ENCODE assay signal across 23 cellular contexts in the genomic region with DNA sequence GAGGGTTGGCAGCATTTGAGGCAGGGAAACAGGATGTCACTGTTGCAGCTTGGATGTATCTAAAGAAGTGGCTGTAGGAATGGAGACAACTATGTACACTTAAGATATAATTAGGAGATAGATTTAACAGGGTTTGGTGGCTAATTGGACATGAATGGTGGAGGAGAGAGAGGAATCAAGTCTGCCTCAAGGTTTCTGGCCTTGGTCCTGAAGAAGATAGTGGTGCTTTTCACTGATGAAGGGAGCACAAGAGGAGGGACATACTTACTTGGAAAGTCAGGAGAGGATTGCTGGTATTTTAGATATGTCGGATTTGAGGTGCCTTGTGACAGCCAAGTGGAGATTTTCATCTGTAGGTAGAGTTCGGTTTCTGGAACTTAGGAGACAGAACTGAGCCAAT.
"Had no signal": no experiment of that assay in that cellular context is flagged by ENCODE, and none has a peak within 500 bp of the region (broad histone marks: within the 10 kb centered on the region; RNA-seq: fewer than 3 reads in every experiment).

No MANE protein-coding gene starts in this region.

- DNase-seq: activated CD4-positive, alpha-beta T cell treated with anti-CD3 and anti-CD28 coated beads for 1 hour; activated CD4-positive, alpha-beta T cell treated with anti-CD3 and anti-CD28 coated beads, Interleukin-2, amount 50 U/mL, for 1 hour; activated CD8-positive, alpha-beta T cell treated with anti-CD3 and anti-CD28 coated beads, Interleukin-2, amount 10 ng/mL, durations not matched to agents 7 days and 5 days; activated T-cell treated with anti-CD3 and anti-CD28 coated beads, Interleukin-2, amount 50 U/mL, for 1 hour; adrenal gland; endodermal cell; esophagus squamous epithelium; left ventricle myocardium superior; mammary epithelial cell; midbrain; natural killer cell; stimulated activated CD4-positive, alpha-beta T cell treated with anti-CD3 and anti-CD28 coated beads, Interleukin-4, amount 100 ng/mL, for 24 hours; stimulated activated naive CD4-positive, alpha-beta T cell treated with Interleukin-2 at 50 U/mL for 16 hours; T-helper 1 cell; upper lobe of left lung; WERI-Rb-1 had no signal

- H3K27me3 ChIP-seq: adrenal gland, esophagus squamous epithelium, upper lobe of left lung had no signal

- H3K27ac Mint-ChIP-seq: activated CD8-positive, alpha-beta T cell treated with anti-CD3 and anti-CD28 coated beads, Interleukin-2, amount 10 ng/mL, durations not matched to agents 7 days and 5 days; activated naive CD4-positive, alpha-beta T cell treated with anti-CD3 and anti-CD28 coated beads, Interleukin-2, amount 50 U/mL, for 72 hours; activated T-helper 17 cell treated with anti-CD3 and anti-CD28 coated beads, Interleukin-2, amount 50 U/mL, for 72 hours; brain; endodermal cell; natural killer cell; progenitor cell of endocrine pancreas had no signal

- H3K27ac ChIP-seq: adrenal gland, coronary artery, esophagus squamous epithelium, thoracic aorta, upper lobe of left lung, WERI-Rb-1 had no signal

- H3K36me3 Mint-ChIP-seq: brain, natural killer cell had no signal

- ATAC-seq: activated CD8-positive, alpha-beta T cell treated with anti-CD3 and anti-CD28 coated beads, Interleukin-2, amount 10 ng/mL, durations not matched to agents 7 days and 5 days; activated naive CD4-positive, alpha-beta T cell treated with anti-CD3 and anti-CD28 coated beads, Interleukin-2, amount 50 U/mL, for 72 hours; activated T-helper 17 cell treated with anti-CD3 and anti-CD28 coated beads, Interleukin-2, amount 50 U/mL, for 72 hours; left ventricle myocardium superior; natural killer cell had no signal

- H3K36me3 ChIP-seq: adrenal gland, esophagus squamous epithelium, thoracic aorta, upper lobe of left lung, WERI-Rb-1 had no signal

- H3K4me3 ChIP-seq: adrenal gland, coronary artery, esophagus squamous epithelium, thoracic aorta, upper lobe of left lung had no signal

- H3K4me1 Mint-ChIP-seq: activated T-helper 17 cell treated with anti-CD3 and anti-CD28 coated beads, Interleukin-2, amount 50 U/mL, for 72 hours; endodermal cell; natural killer cell had no signal

- H3K4me1 ChIP-seq: adrenal gland, esophagus squamous epithelium, upper lobe of left lung had no signal

- H3K27me3 Mint-ChIP-seq: brain, progenitor cell of endocrine pancreas had no signal

- H3K9me3 ChIP-seq: adrenal gland, esophagus squamous epithelium, thoracic aorta, upper lobe of left lung had no signal

- FAIRE-seq: TTC549 had no signal

- H3K4me3 Mint-ChIP-seq: activated CD8-positive, alpha-beta T cell treated with anti-CD3 and anti-CD28 coated beads, Interleukin-2, amount 10 ng/mL, durations not matched to agents 7 days and 5 days; activated T-helper 17 cell treated with anti-CD3 and anti-CD28 coated beads, Interleukin-2, amount 50 U/mL, for 72 hours; brain; endodermal cell; natural killer cell had no signal
